1 cellular context compared by ENCODE assay signal in genomic region chr2:30678410-30679137, GRCh38.
TF ChIP-seq lines count a peak whose summit lies in the region.

No MANE protein-coding gene starts in this region.

TF ChIP-seq in A549, 52 proteins besides CTCF, POLR2A, EP300 and RAD21 (continued from another document):
- TF ChIP-seq NFE2L2 (conservative IDR thresholded peaks at IDR 0.05; ENCODE audit: low read length) (no peak), ESRRA (IDR thresholded peaks at IDR 0.05; ENCODE audit: borderline replicate concordance, low read length) (no peak), ATOH8 (CRISPR knock-in tag; IDR thresholded peaks at IDR 0.05; ENCODE audit: low read depth) (no peak), EHMT2 (IDR thresholded peaks at IDR 0.05; ENCODE audit: low read depth) (no peak)
